ENCODE assay signal across 9 cellular contexts in genomic region chr4:7539659-7540058, GRCh38.
A peak's percentile ranks its signal among the peaks of the same experiment; 100 is the strongest.
DNase-seq lines count a peak whose midpoint lies in the region; TF ChIP-seq lines count a peak whose summit lies in the region.
"Had no signal": no experiment of that assay in that cellular context is flagged by ENCODE, and none has a peak within 500 bp of the region (broad histone marks: within the 10 kb centered on the region; RNA-seq: fewer than 3 reads in every experiment).

No MANE protein-coding gene starts in this region.

- DNase-seq in DMS 273 (lab: John Stamatoyannopoulos, UW; ENCODE audit: unreplicated experiment) (peak; percentile 56), DMS 273 treated with DMSO at 0.1 percent for 48 hours (lab: John Stamatoyannopoulos, UW) (no peak), activated gamma-delta T cell (lab: John Stamatoyannopoulos, UW) (peak; percentile 36), NCI-H446 (lab: John Stamatoyannopoulos, UW) (no peak), NCI-H1105 treated with DMSO at 0.1 percent for 48 hours (lab: John Stamatoyannopoulos, UW) (no peak), colonic mucosa (no peak)
- peak; percentile 17 for DNase-seq in stimulated activated CD4-positive, alpha-beta T cell treated with anti-CD3 and anti-CD28 coated beads, Interleukin-4, amount 100 ng/mL, for 24 hours

- TF ChIP-seq CTCF in colonic mucosa (IDR thresholded peaks at IDR 0.05) = no peak

- no peaks in the 10 kb centered on the region for H3K36me3 ChIP-seq in colonic mucosa

- no peaks in the 10 kb centered on the region for H3K9me3 ChIP-seq in colonic mucosa

- no peaks in the 10 kb centered on the region for H3K4me1 ChIP-seq in colonic mucosa

- no peak overlapping the region for H3K27ac ChIP-seq in colonic mucosa
- H3K27ac ChIP-seq: 22Rv1 had no signal

- H3K9ac ChIP-seq in colonic mucosa (ENCODE audit: low read depth in 2 of 2, low read length in 2 of 2) = no peak overlapping the region

- intact Hi-C loops in colonic mucosa (cut with DNase I) = no loop called here

- no peak overlapping the region for H3K4me3 ChIP-seq in colonic mucosa

- no peaks in the 10 kb centered on the region for H3K27me3 ChIP-seq in colonic mucosa

TF ChIP-seq in PFSK-1, 5 proteins besides CTCF, POLR2A, EP300 and RAD21:
- peak; percentile 99 for TF ChIP-seq FOXP2 (optimal IDR thresholded peaks at IDR 0.05; ENCODE audit: borderline replicate concordance, extremely low read depth, extremely low read length, insufficient read depth)
- no peak for TF ChIP-seq POLR2AphosphoS5 (IDR thresholded peaks at IDR 0.05; ENCODE audit: low read depth, low read length)

Comparison
In these comparisons a context has a peak if more than half of its experiments do, and no peak if none do; other contexts are left out.
1. DNase-seq: peak in DMS 273 (single experiment), activated gamma-delta T cell (single experiment) and stimulated activated CD4-positive, alpha-beta T cell treated with anti-CD3 and anti-CD28 coated beads, Interleukin-4, amount 100 ng/mL, for 24 hours (single experiment); none in DMS 273 treated with DMSO at 0.1 percent for 48 hours (single experiment), NCI-H446 (0 of 2), NCI-H1105 treated with DMSO at 0.1 percent for 48 hours (single experiment) and colonic mucosa (single experiment).